In genomic region chr1:70720133-70720920, GRCh38 we compare ENCODE assay signal across 15 cellular contexts.
DNase-seq lines count a peak whose midpoint lies in the region; ATAC-seq, FAIRE-seq and TF ChIP-seq lines count a peak whose summit lies in the region.
"Had no signal": no experiment of that assay in that cellular context is flagged by ENCODE, and none has a peak within 500 bp of the region (broad histone marks: within the 10 kb centered on the region; RNA-seq: fewer than 3 reads in every experiment).

No MANE protein-coding gene starts in this region.

- peaks cover 3% of the 10 kb centered on the region for H3K36me3 ChIP-seq in A673 (ENCODE audit: insufficient read depth, low read length, poor library complexity, severe bottlenecking)
- H3K36me3 ChIP-seq in BLaER1 = no peaks in the 10 kb centered on the region
- no peaks in the 10 kb centered on the region for H3K36me3 ChIP-seq in K562 (ENCODE audit: control insufficient read depth, insufficient read depth, low read length)
- H3K36me3 ChIP-seq: HAP-1 had no signal

- FAIRE-seq in K562 (lab: Jason Lieb, UNC) = no peak
- FAIRE-seq: A204.1, GM12892, GM19239, H1 had no signal

- TF ChIP-seq RAD21 in K562 (CRISPR knock-in tag; conservative IDR thresholded peaks at IDR 0.05 in 1 of 2, IDR thresholded peaks at IDR 0.05 in 1 of 2) = no peak

- POLR2A ChIA-PET in A673 (lab: Charles Lee; ENCODE audit: low non-redundant PET) (interaction anchor here (0.6 kb wide), 1 partner anchor 147 kb away, joined by 3 read pairs; no protein-coding TSS in a partner anchor), K562 (lab: Yijun Ruan, JAX) (interaction anchor here (0.8 kb wide), 1 partner anchor 33 kb away, joined by 3 read pairs; no protein-coding TSS in a partner anchor)

- CTCF ChIA-PET in A673 (lab: Charles Lee) = interaction anchor here (1.8 kb wide), 1 partner anchor 329 kb away, joined by 4 read pairs; no protein-coding TSS in a partner anchor
- CTCF ChIA-PET in K562 (lab: Yijun Ruan, JAX; ENCODE audit: low intra/inter-chr PET ratio) = no interaction called here

- H3K4me1 ChIP-seq in A673 (ENCODE audit: insufficient read depth, low read length, poor library complexity, severe bottlenecking) (peaks cover 42% of the 10 kb centered on the region), BLaER1 (peaks cover 5% of the 10 kb centered on the region; the same call in 1 of the 2 replicates), K562 (replicated peaks in 1 of 2; ENCODE audit: control insufficient read depth in 2 of 2, insufficient read depth in 2 of 2, low read length in 2 of 2) (no peaks in the 10 kb centered on the region)
- H3K4me1 ChIP-seq: HAP-1 had no signal

- DNase-seq in NCI-H345 (lab: John Stamatoyannopoulos, UW) (peak; percentile 31), NCI-H345 treated with DMSO at 0.1 percent for 48 hours (lab: John Stamatoyannopoulos, UW; ENCODE audit: unreplicated experiment) (no peak), A673 (ENCODE audit: low spot score) (peak; percentile 97), K562 (ENCODE audit: extremely low read depth in 1 of 4, low spot score in 3 of 4) (no peak), NCI-H524 treated with DMSO at 0.1 percent for 48 hours (lab: John Stamatoyannopoulos, UW) (no peak)
- DNase-seq: CD4-positive, CD25-positive, alpha-beta regulatory T cell; DND-41; GDM1 had no signal

- H3K27ac ChIP-seq in A673 (ENCODE audit: low read depth, low read length, poor library complexity, severe bottlenecking) (peak overlapping the region; percentile 99), BLaER1 (no peak overlapping the region), K562 (ENCODE audit: extremely low read depth, low read depth, low read length) (no peak overlapping the region)

- H3K9me1 ChIP-seq in K562 (ENCODE audit: control insufficient read depth, insufficient read depth, low read length) = no peaks in the 10 kb centered on the region

- no peaks in the 10 kb centered on the region for H3K27me3 ChIP-seq in A673 (replicated peaks; ENCODE audit: insufficient read depth, low read depth, low read length, poor library complexity)
- no peaks in the 10 kb centered on the region for H3K27me3 ChIP-seq in BLaER1
- no peaks in the 10 kb centered on the region for H3K27me3 ChIP-seq in K562 (ENCODE audit: control insufficient read depth in 2 of 2, insufficient read depth in 2 of 2, low read length in 2 of 2)

- WGBS in K562 (ENCODE audit: insufficient coverage, low coverage, missing lambda C conversion rate) = 18% methylated on average over 2 of the region's 2 CpGs

- peak overlapping the region; percentile 14 for H3K4me3 ChIP-seq in A673 (ENCODE audit: low read depth, low read length, poor library complexity, severe bottlenecking)
- H3K4me3 ChIP-seq in BLaER1 = no peak overlapping the region
- H3K4me3 ChIP-seq in K562 = no peak overlapping the region
- H3K4me3 ChIP-seq: HAP-1 had no signal

- H4K20me1 ChIP-seq in BLaER1 (no peaks in the 10 kb centered on the region), K562 (replicated peaks; ENCODE audit: control insufficient read depth, insufficient read depth, low read length) (no peaks in the 10 kb centered on the region)

- ATAC-seq in K562 (no peak), GM18498 (IDR thresholded peaks at IDR 0.05; ENCODE audit: unreplicated experiment) (no peak)

- no peaks in the 10 kb centered on the region for H3K79me2 ChIP-seq in K562 (ENCODE audit: control insufficient read depth, insufficient read depth, low read length)

- H3K4me2 ChIP-seq in BLaER1 (peak overlapping the region; percentile 31), K562 (ENCODE audit: insufficient read depth, low read length) (0 out of 2 replicates have a peak overlapping the region, but pooled peaks have one; percentile 13)

- in situ Hi-C loops in K562 (cut with MboI) = no loop called here

- TF ChIP-seq POLR2A in K562 (conservative IDR thresholded peaks at IDR 0.05) = no peak

- H3K9me3 ChIP-seq in A673 (ENCODE audit: low read depth, low read length, poor library complexity, severe bottlenecking) = peaks cover 24% of the 10 kb centered on the region
- H3K9me3 ChIP-seq in BLaER1 = peaks cover 11% of the 10 kb centered on the region
- H3K9me3 ChIP-seq in K562 (replicated peaks; ENCODE audit: control insufficient read depth, insufficient read depth, low read depth, low read length) = no peaks in the 10 kb centered on the region

- H3K9ac ChIP-seq in BLaER1 (no peak overlapping the region), K562 (ENCODE audit: insufficient read depth in 1 of 2, low read depth in 2 of 2, low read length in 2 of 2) (no peak overlapping the region)

- TF ChIP-seq CTCF in A673 (conservative IDR thresholded peaks at IDR 0.05; ENCODE audit: low read depth, low read length) = no peak
- no peak for TF ChIP-seq CTCF in K562 (IDR thresholded peaks at IDR 0.05 in 2 of 3, conservative IDR thresholded peaks at IDR 0.05 in 1 of 3; ENCODE audit: insufficient read depth in 2 of 3, low read depth in 1 of 3, low read length in 3 of 3)

- peak overlapping the region; percentile 66 for H2AFZ ChIP-seq in K562 (ENCODE audit: low read depth, low read length)

- intact Hi-C loops in A673 (cut with micrococcal nuclease; ENCODE audit: unreplicated experiment) = loop anchor here (1.0 to 5.0 kb wide), 7 partner anchors 35 to 1984 kb away; no protein-coding TSS in a partner anchor
- intact Hi-C loops in K562 (cut with micrococcal nuclease) = no loop called here

- TF ChIP-seq EP300 in K562 (IDR thresholded peaks at IDR 0.05; ENCODE audit: low read length) = no peak

- BruUV-seq in A673 (replicated peaks; lab: Mats Ljungman, UMichigan) (no TSS peak), K562 (replicated peaks; lab: Mats Ljungman, UMichigan) (no TSS peak)

TF ChIP-seq in K562, 482 proteins besides CTCF, POLR2A, EP300 and RAD21:
- peak; percentile 33; the same call in 1 of the 2 replicates for TF ChIP-seq FOXJ2 (tag; IDR thresholded peaks at IDR 0.05)
- TF ChIP-seq SPI1 (IDR thresholded peaks at IDR 0.05; ENCODE audit: borderline replicate concordance, low read depth, low read length) = 0 out of 2 replicates have a peak, but pooled peaks have one; percentile 38
- TF ChIP-seq SMARCB1 (IDR thresholded peaks at IDR 0.05; ENCODE audit: insufficient read length, low read depth) = no peak
- peak; percentile 6; the same call in 1 of the 2 replicates for TF ChIP-seq CBFA2T3 (IDR thresholded peaks at IDR 0.05)
- TF ChIP-seq FOXA1 (IDR thresholded peaks at IDR 0.05; ENCODE audit: borderline replicate concordance) = no peak
- peak; percentile 44 for TF ChIP-seq PCBP2 (IDR thresholded peaks at IDR 0.05; ENCODE audit: low read depth, low read length, poor library complexity, severe bottlenecking)

Comparison
In these comparisons a context has a peak if more than half of its experiments do, and no peak if none do; other contexts are left out.
1. DNase-seq: peak in NCI-H345 (single experiment) and A673 (single experiment); none in NCI-H345 treated with DMSO at 0.1 percent for 48 hours (single experiment), K562 (0 of 4) and NCI-H524 treated with DMSO at 0.1 percent for 48 hours (single experiment).